ENCODE assay signal across 14 cellular contexts in the genomic region with DNA sequence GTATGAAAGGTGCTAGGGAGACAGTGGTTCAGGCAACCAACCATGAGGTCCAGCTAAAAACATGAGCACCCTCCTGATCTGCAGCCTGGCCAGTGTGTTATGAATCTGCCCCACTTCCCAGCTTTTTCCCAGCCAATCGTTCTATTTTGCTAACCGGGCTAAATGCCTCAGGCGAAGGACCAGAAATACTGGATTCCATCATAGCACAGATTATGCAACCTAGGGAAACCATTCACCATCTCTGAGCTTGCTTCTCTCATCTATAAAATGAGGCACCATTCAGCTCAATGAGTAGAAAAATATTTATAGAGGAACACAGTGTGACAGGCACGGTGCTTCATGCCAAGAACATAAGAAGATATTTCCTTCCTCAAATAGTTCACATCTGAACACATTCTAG.
"Had no signal": no experiment of that assay in that cellular context is flagged by ENCODE, and none has a peak within 500 bp of the region (broad histone marks: within the 10 kb centered on the region; RNA-seq: fewer than 3 reads in every experiment).

No MANE protein-coding gene starts in this region.

- H3K9me3 ChIP-seq: gastroesophageal sphincter, suprapubic skin, upper lobe of left lung had no signal

- H3K36me3 ChIP-seq: cardiac muscle cell, gastroesophageal sphincter, suprapubic skin, upper lobe of left lung had no signal

- H3K27ac ChIP-seq: cardiac muscle cell, gastroesophageal sphincter, suprapubic skin, upper lobe of left lung had no signal

- H3K27me3 ChIP-seq: suprapubic skin, upper lobe of left lung had no signal

- H3K4me3 ChIP-seq: cardiac muscle cell, gastroesophageal sphincter, suprapubic skin, upper lobe of left lung had no signal

- ATAC-seq: gastroesophageal sphincter, left ventricle myocardium superior, sciatic nerve had no signal

- H3K4me1 ChIP-seq: suprapubic skin, upper lobe of left lung had no signal

- DNase-seq: activated CD4-positive, alpha-beta T cell treated with anti-CD3 and anti-CD28 coated beads, Interleukin-2, amount 50 U/mL, for 48 hours; activated CD4-positive, CD25-positive, alpha-beta regulatory T cell treated with anti-CD3 and anti-CD28 coated beads, Interleukin-2, amount 50 U/mL, for 72 hours; activated gamma-delta T cell; activated T-cell treated with anti-CD3 and anti-CD28 coated beads, Interleukin-2, amount 50 U/mL, for 48 hours; anterior cingulate cortex; kidney; left ventricle myocardium superior; stimulated activated CD4-positive, alpha-beta T cell treated with anti-CD3 and anti-CD28 coated beads, Interleukin-2, amount 100 ng/mL, for 24 hours; stimulated activated naive CD4-positive, alpha-beta T cell treated with Interleukin-2 at 50 U/mL for 16 hours had no signal
